In the genomic region with DNA sequence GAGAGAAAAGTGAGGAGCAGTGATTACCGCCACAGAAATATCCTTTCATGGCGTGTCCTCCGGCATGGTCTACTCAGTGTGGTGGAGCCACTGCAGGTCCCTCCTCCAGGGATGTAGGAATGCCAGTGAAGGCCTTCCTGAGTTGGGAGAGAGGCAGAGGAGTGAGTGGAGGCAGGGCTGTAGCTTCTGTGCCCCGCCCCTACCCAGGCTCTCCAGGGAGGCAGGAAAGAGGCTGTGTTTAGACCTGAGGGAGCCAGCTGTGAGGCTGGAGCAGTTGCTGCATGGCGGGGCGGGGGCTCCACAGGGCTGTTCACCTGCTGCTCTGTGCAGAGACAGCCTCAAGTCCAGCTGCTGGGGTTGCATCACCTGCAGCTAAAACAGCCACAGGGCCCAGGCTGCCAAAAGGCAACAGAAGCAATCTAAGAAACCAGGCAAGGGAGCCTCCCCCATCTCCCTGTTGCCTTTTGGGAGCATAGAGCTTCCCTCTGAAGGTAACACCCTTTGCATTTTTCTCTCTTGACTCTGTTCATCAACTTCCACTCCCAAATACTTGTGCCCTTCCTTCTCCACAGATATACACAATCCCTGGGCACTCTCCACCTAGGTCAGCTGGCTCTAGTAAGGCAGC, we compare ENCODE assay signal across 1 cellular context.
TF ChIP-seq lines count a peak whose summit lies in the region.

No MANE protein-coding gene starts in this region.

TF ChIP-seq in HepG2, 621 proteins besides CTCF, POLR2A, EP300 and RAD21 (continued from another document and continues in another):
- TF ChIP-seq, protein P1, sequence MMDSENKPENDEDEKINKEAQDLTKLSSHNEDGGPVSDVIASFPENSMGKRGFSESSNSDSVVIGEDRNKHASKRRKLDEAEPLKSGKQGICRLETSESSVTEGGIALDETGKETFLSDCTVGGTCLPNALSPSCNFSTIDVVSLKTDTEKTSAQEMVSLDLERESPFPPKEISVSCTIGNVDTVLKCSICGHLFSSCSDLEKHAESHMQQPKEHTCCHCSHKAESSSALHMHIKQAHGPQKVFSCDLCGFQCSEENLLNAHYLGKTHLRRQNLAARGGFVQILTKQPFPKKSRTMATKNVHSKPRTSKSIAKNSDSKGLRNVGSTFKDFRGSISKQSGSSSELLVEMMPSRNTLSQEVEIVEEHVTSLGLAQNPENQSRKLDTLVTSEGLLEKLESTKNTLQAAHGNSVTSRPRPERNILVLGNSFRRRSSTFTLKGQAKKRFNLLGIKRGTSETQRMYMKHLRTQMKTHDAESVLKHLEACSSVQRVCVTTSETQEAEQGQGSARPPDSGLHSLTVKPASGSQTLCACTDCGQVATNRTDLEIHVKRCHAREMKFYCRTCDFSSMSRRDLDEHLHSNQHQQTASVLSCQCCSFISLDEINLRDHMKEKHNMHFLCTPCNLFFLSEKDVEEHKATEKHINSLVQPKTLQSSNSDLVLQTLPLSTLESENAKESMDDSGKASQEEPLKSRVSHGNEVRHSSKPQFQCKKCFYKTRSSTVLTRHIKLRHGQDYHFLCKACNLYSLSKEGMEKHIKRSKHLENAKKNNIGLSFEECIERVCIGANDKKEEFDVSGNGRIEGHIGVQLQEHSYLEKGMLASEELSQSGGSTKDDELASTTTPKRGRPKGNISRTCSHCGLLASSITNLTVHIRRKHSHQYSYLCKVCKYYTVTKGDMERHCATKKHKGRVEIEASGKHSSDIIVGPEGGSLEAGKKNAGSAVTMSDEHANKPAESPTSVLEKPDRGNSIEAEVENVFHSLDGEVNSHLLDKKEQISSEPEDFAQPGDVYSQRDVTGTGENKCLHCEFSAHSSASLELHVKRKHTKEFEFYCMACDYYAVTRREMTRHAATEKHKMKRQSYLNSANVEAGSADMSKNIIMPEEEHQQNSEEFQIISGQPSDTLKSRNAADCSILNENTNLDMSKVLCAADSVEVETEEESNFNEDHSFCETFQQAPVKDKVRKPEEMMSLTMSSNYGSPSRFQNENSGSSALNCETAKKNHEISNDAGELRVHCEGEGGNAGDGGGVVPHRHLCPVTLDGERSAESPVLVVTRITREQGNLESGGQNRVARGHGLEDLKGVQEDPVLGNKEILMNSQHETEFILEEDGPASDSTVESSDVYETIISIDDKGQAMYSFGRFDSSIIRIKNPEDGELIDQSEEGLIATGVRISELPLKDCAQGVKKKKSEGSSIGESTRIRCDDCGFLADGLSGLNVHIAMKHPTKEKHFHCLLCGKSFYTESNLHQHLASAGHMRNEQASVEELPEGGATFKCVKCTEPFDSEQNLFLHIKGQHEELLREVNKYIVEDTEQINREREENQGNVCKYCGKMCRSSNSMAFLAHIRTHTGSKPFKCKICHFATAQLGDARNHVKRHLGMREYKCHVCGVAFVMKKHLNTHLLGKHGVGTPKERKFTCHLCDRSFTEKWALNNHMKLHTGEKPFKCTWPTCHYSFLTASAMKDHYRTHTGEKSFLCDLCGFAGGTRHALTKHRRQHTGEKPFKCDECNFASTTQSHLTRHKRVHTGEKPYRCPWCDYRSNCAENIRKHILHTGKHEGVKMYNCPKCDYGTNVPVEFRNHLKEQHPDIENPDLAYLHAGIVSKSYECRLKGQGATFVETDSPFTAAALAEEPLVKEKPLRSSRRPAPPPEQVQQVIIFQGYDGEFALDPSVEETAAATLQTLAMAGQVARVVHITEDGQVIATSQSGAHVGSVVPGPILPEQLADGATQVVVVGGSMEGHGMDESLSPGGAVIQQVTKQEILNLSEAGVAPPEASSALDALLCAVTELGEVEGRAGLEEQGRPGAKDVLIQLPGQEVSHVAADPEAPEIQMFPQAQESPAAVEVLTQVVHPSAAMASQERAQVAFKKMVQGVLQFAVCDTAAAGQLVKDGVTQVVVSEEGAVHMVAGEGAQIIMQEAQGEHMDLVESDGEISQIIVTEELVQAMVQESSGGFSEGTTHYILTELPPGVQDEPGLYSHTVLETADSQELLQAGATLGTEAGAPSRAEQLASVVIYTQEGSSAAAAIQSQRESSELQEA (CRISPR knock-in tag; IDR thresholded peaks at IDR 0.05; ENCODE audit: not compliant biosample characterization): peak; percentile 100
- TF ChIP-seq, protein P2, sequence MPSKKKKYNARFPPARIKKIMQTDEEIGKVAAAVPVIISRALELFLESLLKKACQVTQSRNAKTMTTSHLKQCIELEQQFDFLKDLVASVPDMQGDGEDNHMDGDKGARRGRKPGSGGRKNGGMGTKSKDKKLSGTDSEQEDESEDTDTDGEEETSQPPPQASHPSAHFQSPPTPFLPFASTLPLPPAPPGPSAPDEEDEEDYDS (CRISPR knock-in tag; IDR thresholded peaks at IDR 0.05): 0 out of 2 replicates have a peak, but pooled peaks have one; percentile 34
- TF ChIP-seq ELF3 (CRISPR knock-in tag; IDR thresholded peaks at IDR 0.05) (peak; percentile 29; the same call in 1 of the 2 replicates), MXD4 (CRISPR knock-in tag; IDR thresholded peaks at IDR 0.05) (no peak; the same call in 1 of the 2 replicates), ZNF124 (CRISPR knock-in tag; IDR thresholded peaks at IDR 0.05) (no peak), NFIC (IDR thresholded peaks at IDR 0.05; ENCODE audit: low read length) (peak; percentile 36; the same call in 1 of the 2 replicates), ZNF468 (CRISPR knock-in tag; IDR thresholded peaks at IDR 0.05) (no peak), HDAC2 (CRISPR knock-in tag; IDR thresholded peaks at IDR 0.05) (peak; percentile 57; the same call in 1 of the 2 replicates), KMT2A (CRISPR knock-in tag; IDR thresholded peaks at IDR 0.05) (peak; percentile 14; the same call in 1 of the 2 replicates), KDM6A (CRISPR knock-in tag; IDR thresholded peaks at IDR 0.05; ENCODE audit: low read depth) (no peak), ZNF20 (CRISPR knock-in tag; IDR thresholded peaks at IDR 0.05) (no peak), NONO (IDR thresholded peaks at IDR 0.05) (no peak), NONO (CRISPR knock-in tag; conservative IDR thresholded peaks at IDR 0.05) (peak; percentile 38; the same call in 1 of the 2 replicates), ZNF614 (CRISPR knock-in tag; IDR thresholded peaks at IDR 0.05; ENCODE audit: borderline replicate concordance) (peak; percentile 24; the same call in 1 of the 2 replicates), BORCS8-MEF2B (CRISPR knock-in tag; IDR thresholded peaks at IDR 0.05) (no peak), ZSCAN31 (CRISPR knock-in tag; IDR thresholded peaks at IDR 0.05; ENCODE audit: low read depth) (no peak), AGO2 (optimal IDR thresholded peaks at IDR 0.05; ENCODE audit: low read depth, low read length) (peak; percentile 43), ZNF83 (CRISPR knock-in tag; IDR thresholded peaks at IDR 0.05; ENCODE audit: borderline replicate concordance) (no peak), HMG20B (CRISPR knock-in tag; conservative IDR thresholded peaks at IDR 0.05) (0 out of 2 replicates have a peak, but pooled peaks have one; percentile 47), ZNF567 (CRISPR knock-in tag; IDR thresholded peaks at IDR 0.05; ENCODE audit: borderline replicate concordance) (no peak), FOSL2 (CRISPR knock-in tag; IDR thresholded peaks at IDR 0.05) (peak; percentile 27; the same call in 1 of the 2 replicates), U2AF2 (IDR thresholded peaks at IDR 0.05; ENCODE audit: low read depth, low read length) (no peak), MED8 (CRISPR knock-in tag; IDR thresholded peaks at IDR 0.05; ENCODE audit: insufficient replicate concordance) (no peak), CBFB (CRISPR knock-in tag; IDR thresholded peaks at IDR 0.05) (0 out of 2 replicates have a peak, but pooled peaks have one; percentile 39), ZBTB8A (CRISPR knock-in tag; IDR thresholded peaks at IDR 0.05; ENCODE audit: borderline replicate concordance, low read depth) (peak; percentile 52; the same call in 1 of the 2 replicates), ATF7 (IDR thresholded peaks at IDR 0.05) (0 out of 2 replicates have a peak, but pooled peaks have one; percentile 6), ATF7 (CRISPR knock-in tag; IDR thresholded peaks at IDR 0.05) (no peak), ZNF724P (CRISPR knock-in tag; IDR thresholded peaks at IDR 0.05; ENCODE audit: borderline replicate concordance) (0 out of 2 replicates have a peak, but pooled peaks have one; percentile 24), DPF2 (CRISPR knock-in tag; IDR thresholded peaks at IDR 0.05; ENCODE audit: borderline replicate concordance, low read depth) (peak; percentile 41; the same call in 1 of the 2 replicates)
- TF ChIP-seq, protein P3, sequence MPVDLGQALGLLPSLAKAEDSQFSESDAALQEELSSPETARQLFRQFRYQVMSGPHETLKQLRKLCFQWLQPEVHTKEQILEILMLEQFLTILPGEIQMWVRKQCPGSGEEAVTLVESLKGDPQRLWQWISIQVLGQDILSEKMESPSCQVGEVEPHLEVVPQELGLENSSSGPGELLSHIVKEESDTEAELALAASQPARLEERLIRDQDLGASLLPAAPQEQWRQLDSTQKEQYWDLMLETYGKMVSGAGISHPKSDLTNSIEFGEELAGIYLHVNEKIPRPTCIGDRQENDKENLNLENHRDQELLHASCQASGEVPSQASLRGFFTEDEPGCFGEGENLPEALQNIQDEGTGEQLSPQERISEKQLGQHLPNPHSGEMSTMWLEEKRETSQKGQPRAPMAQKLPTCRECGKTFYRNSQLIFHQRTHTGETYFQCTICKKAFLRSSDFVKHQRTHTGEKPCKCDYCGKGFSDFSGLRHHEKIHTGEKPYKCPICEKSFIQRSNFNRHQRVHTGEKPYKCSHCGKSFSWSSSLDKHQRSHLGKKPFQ (CRISPR knock-in tag; IDR thresholded peaks at IDR 0.05; ENCODE audit: insufficient replicate concordance): no peak
- TF ChIP-seq, protein P4, sequence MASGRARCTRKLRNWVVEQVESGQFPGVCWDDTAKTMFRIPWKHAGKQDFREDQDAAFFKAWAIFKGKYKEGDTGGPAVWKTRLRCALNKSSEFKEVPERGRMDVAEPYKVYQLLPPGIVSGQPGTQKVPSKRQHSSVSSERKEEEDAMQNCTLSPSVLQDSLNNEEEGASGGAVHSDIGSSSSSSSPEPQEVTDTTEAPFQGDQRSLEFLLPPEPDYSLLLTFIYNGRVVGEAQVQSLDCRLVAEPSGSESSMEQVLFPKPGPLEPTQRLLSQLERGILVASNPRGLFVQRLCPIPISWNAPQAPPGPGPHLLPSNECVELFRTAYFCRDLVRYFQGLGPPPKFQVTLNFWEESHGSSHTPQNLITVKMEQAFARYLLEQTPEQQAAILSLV (CRISPR knock-in tag; IDR thresholded peaks at IDR 0.05; ENCODE audit: borderline replicate concordance): 0 out of 2 replicates have a peak, but pooled peaks have one; percentile 16
- TF ChIP-seq, protein P5, sequence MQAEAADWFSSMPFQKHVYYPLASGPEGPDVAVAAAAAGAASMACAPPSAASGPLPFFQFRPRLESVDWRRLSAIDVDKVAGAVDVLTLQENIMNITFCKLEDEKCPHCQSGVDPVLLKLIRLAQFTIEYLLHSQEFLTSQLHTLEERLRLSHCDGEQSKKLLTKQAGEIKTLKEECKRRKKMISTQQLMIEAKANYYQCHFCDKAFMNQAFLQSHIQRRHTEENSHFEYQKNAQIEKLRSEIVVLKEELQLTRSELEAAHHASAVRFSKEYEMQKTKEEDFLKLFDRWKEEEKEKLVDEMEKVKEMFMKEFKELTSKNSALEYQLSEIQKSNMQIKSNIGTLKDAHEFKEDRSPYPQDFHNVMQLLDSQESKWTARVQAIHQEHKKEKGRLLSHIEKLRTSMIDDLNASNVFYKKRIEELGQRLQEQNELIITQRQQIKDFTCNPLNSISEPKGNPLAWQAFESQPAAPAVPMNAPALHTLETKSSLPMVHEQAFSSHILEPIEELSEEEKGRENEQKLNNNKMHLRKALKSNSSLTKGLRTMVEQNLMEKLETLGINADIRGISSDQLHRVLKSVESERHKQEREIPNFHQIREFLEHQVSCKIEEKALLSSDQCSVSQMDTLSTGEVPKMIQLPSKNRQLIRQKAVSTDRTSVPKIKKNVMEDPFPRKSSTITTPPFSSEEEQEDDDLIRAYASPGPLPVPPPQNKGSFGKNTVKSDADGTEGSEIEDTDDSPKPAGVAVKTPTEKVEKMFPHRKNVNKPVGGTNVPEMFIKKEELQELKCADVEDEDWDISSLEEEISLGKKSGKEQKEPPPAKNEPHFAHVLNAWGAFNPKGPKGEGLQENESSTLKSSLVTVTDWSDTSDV (CRISPR knock-in tag; IDR thresholded peaks at IDR 0.05): no peak
- TF ChIP-seq, protein P6, sequence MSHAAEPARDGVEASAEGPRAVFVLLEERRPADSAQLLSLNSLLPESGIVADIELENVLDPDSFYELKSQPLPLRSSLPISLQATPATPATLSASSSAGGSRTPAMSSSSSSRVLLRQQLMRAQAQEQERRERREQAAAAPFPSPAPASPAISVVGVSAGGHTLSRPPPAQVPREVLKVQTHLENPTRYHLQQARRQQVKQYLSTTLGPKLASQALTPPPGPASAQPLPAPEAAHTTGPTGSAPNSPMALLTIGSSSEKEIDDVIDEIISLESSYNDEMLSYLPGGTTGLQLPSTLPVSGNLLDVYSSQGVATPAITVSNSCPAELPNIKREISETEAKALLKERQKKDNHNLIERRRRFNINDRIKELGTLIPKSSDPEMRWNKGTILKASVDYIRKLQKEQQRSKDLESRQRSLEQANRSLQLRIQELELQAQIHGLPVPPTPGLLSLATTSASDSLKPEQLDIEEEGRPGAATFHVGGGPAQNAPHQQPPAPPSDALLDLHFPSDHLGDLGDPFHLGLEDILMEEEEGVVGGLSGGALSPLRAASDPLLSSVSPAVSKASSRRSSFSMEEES (CRISPR knock-in tag; IDR thresholded peaks at IDR 0.05): no peak
- TF ChIP-seq, protein P7, sequence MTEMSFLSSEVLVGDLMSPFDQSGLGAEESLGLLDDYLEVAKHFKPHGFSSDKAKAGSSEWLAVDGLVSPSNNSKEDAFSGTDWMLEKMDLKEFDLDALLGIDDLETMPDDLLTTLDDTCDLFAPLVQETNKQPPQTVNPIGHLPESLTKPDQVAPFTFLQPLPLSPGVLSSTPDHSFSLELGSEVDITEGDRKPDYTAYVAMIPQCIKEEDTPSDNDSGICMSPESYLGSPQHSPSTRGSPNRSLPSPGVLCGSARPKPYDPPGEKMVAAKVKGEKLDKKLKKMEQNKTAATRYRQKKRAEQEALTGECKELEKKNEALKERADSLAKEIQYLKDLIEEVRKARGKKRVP (CRISPR knock-in tag; IDR thresholded peaks at IDR 0.05): peak in 1 of 2 experiments; percentile 81; a peak in 1 of 4 replicates
- TF ChIP-seq, protein P8, sequence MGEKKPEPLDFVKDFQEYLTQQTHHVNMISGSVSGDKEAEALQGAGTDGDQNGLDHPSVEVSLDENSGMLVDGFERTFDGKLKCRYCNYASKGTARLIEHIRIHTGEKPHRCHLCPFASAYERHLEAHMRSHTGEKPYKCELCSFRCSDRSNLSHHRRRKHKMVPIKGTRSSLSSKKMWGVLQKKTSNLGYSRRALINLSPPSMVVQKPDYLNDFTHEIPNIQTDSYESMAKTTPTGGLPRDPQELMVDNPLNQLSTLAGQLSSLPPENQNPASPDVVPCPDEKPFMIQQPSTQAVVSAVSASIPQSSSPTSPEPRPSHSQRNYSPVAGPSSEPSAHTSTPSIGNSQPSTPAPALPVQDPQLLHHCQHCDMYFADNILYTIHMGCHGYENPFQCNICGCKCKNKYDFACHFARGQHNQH (CRISPR knock-in tag; IDR thresholded peaks at IDR 0.05): peak; percentile 18
- TF ChIP-seq, protein P9, sequence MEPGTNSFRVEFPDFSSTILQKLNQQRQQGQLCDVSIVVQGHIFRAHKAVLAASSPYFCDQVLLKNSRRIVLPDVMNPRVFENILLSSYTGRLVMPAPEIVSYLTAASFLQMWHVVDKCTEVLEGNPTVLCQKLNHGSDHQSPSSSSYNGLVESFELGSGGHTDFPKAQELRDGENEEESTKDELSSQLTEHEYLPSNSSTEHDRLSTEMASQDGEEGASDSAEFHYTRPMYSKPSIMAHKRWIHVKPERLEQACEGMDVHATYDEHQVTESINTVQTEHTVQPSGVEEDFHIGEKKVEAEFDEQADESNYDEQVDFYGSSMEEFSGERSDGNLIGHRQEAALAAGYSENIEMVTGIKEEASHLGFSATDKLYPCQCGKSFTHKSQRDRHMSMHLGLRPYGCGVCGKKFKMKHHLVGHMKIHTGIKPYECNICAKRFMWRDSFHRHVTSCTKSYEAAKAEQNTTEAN (CRISPR knock-in tag; conservative IDR thresholded peaks at IDR 0.05): 0 out of 2 replicates have a peak, but pooled peaks have one; percentile 7
